1 cellular context compared by ENCODE assay signal in the genomic region with DNA sequence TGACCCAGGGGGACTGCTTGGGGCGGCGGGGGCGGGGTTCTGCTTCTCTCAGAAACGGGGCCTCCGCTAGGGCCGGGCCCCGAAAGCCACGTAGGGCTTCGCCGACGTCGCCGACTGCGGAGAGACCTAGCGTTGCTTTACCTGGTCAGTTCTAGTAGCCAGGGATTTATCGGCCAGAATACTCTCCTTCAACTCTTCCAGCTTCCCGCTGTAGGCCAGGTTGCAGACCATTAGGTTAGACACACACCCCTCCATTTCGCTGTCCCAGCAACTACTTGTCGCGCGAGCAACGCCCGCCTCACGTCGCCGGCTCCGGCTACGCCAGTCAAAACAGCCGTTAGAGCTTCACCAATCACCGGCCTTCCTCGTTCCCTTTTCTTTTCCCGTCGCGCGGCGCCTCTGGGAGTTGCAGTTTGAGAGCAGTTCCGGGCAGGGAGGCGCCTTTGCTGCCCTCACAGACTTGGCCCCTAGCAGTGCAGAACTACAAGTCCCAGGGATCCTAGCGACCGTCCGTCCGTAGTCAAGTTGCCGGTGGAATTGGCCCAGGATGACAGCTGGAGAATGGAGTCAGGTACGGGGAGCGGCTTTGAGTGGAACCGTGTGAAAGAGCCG.
TF ChIP-seq lines count a peak whose summit lies in the region.

A gene with protein sequence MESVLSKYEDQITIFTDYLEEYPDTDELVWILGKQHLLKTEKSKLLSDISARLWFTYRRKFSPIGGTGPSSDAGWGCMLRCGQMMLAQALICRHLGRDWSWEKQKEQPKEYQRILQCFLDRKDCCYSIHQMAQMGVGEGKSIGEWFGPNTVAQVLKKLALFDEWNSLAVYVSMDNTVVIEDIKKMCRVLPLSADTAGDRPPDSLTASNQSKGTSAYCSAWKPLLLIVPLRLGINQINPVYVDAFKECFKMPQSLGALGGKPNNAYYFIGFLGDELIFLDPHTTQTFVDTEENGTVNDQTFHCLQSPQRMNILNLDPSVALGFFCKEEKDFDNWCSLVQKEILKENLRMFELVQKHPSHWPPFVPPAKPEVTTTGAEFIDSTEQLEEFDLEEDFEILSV (plus strand): TSS at position 513 of the 612 bp plus-strand sequence. CDS start 49 bp downstream, at position 562.
A gene with protein sequence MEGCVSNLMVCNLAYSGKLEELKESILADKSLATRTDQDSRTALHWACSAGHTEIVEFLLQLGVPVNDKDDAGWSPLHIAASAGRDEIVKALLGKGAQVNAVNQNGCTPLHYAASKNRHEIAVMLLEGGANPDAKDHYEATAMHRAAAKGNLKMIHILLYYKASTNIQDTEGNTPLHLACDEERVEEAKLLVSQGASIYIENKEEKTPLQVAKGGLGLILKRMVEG (minus strand): TSS at position 277 of the 612 bp plus-strand sequence. CDS start 22 bp downstream, at position 255.

TF ChIP-seq in K562, 482 proteins besides CTCF, POLR2A, EP300 and RAD21 (continued from another document):
- TF ChIP-seq PHB2 (IDR thresholded peaks at IDR 0.05; ENCODE audit: low read depth): no peak
- TF ChIP-seq, protein P1, sequence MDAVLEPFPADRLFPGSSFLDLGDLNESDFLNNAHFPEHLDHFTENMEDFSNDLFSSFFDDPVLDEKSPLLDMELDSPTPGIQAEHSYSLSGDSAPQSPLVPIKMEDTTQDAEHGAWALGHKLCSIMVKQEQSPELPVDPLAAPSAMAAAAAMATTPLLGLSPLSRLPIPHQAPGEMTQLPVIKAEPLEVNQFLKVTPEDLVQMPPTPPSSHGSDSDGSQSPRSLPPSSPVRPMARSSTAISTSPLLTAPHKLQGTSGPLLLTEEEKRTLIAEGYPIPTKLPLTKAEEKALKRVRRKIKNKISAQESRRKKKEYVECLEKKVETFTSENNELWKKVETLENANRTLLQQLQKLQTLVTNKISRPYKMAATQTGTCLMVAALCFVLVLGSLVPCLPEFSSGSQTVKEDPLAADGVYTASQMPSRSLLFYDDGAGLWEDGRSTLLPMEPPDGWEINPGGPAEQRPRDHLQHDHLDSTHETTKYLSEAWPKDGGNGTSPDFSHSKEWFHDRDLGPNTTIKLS (IDR thresholded peaks at IDR 0.05; ENCODE audit: borderline replicate concordance, low read depth): peak; percentile 92
- no peak for TF ChIP-seq PRPF4 (IDR thresholded peaks at IDR 0.05; ENCODE audit: insufficient read depth, low read depth, low read length, poor library complexity, severe bottlenecking)
- no peak for TF ChIP-seq ZNF384 (IDR thresholded peaks at IDR 0.05; ENCODE audit: low read depth, low read length)
- TF ChIP-seq, protein P2, sequence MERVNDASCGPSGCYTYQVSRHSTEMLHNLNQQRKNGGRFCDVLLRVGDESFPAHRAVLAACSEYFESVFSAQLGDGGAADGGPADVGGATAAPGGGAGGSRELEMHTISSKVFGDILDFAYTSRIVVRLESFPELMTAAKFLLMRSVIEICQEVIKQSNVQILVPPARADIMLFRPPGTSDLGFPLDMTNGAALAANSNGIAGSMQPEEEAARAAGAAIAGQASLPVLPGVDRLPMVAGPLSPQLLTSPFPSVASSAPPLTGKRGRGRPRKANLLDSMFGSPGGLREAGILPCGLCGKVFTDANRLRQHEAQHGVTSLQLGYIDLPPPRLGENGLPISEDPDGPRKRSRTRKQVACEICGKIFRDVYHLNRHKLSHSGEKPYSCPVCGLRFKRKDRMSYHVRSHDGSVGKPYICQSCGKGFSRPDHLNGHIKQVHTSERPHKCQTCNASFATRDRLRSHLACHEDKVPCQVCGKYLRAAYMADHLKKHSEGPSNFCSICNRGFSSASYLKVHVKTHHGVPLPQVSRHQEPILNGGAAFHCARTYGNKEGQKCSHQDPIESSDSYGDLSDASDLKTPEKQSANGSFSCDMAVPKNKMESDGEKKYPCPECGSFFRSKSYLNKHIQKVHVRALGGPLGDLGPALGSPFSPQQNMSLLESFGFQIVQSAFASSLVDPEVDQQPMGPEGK (CRISPR knock-in tag; IDR thresholded peaks at IDR 0.05; ENCODE audit: borderline replicate concordance): no peak
- TF ChIP-seq XRCC5 (IDR thresholded peaks at IDR 0.05; ENCODE audit: low read depth, low read length): peak; percentile 57; the same call in 1 of the 2 replicates
- TF ChIP-seq KLF16 (IDR thresholded peaks at IDR 0.05): no peak
- TF ChIP-seq ZKSCAN3 (CRISPR knock-in tag; IDR thresholded peaks at IDR 0.05): no peak
- TF ChIP-seq RBFOX2 (IDR thresholded peaks at IDR 0.05; ENCODE audit: low read depth, low read length): peak; percentile 91
TF ChIP-seq in K562: peak in this region for 91.
